ENCODE assay signal across 8 cellular contexts in the genomic region with DNA sequence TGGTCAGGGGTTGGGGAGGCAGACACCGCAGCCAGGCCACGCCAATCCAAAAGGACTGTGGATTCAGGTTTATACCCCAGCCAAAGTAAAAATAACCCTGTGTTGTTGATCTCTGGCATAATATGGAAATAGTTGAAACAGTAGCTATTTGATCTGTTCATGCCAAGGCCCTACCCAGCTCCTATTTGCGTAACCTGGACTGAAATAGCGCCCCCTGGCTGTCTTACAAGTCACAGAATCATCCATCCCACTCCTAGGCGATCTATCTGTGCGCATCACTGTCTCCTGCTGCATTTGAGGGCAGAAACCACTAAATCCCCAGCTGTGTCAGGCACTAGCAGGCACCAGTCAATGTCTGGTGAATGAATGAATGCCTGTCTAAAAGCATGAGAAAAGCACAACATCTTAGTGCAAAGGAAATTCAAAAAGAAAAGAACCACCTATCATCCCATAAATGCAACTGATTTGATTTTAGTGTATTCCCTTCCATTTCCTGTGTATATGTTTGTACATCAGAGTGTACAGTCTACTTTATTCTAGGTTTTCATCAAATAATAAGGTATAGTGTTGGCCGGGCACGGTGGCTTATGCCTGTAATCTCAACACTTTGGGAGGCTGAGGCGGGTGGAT.
DNase-seq lines count a peak whose midpoint lies in the region; ATAC-seq and TF ChIP-seq lines count a peak whose summit lies in the region.

No MANE protein-coding gene starts in this region.

- DNase-seq in COLO829 (ENCODE audit: low spot score) = peak; percentile 45
- no peak for DNase-seq in astrocyte of the cerebellum (ENCODE audit: low read depth)
- peak; percentile 45 to 55 for DNase-seq in hippocampal formation (lab: John Stamatoyannopoulos, UW)
- DNase-seq in smooth muscle cell (lab: John Stamatoyannopoulos, UW; ENCODE audit: unreplicated experiment) = no peak
- DNase-seq in ureter (ENCODE audit: low spot score) = no peak

- no peaks in the 10 kb centered on the region for H3K9me3 ChIP-seq in smooth muscle cell (replicated peaks; ENCODE audit: low read depth)

- H3K4me1 ChIP-seq in smooth muscle cell (ENCODE audit: low read depth) = peaks cover 4% of the 10 kb centered on the region

- H3K9ac ChIP-seq in smooth muscle cell (ENCODE audit: low read depth) = no peak overlapping the region

- no peaks in the 10 kb centered on the region for H3K79me2 ChIP-seq in smooth muscle cell (ENCODE audit: low read depth)

- H3K27me3 ChIP-seq in smooth muscle cell (ENCODE audit: low read depth) = no peaks in the 10 kb centered on the region

- TF ChIP-seq CTCF in astrocyte of the cerebellum (IDR thresholded peaks at IDR 0.05; ENCODE audit: low read depth, low read length, missing control alignments) (peak; percentile 41), smooth muscle cell (IDR thresholded peaks at IDR 0.05; ENCODE audit: borderline replicate concordance, insufficient read depth, poor library complexity, severe bottlenecking) (peak; percentile 66)

- H3K4me3 ChIP-seq in astrocyte of the cerebellum (ENCODE audit: low read depth, low read length) (no peak overlapping the region), smooth muscle cell (no peak overlapping the region)

- WGBS in smooth muscle cell (ENCODE audit: low lambda C conversion rate) = 67% methylated on average over 9 of the region's 9 CpGs

- in situ Hi-C loops in astrocyte of the cerebellum (cut with HindIII; ENCODE audit: low sequenced_read_pairs) = no loop called here

- no peaks in the 10 kb centered on the region for H4K20me1 ChIP-seq in smooth muscle cell (ENCODE audit: low read depth)

- no peaks in the 10 kb centered on the region for H3K36me3 ChIP-seq in smooth muscle cell (ENCODE audit: low read depth)

- H3F3A ChIP-seq in smooth muscle cell (ENCODE audit: low read depth) = no peaks in the 10 kb centered on the region

- H3K4me2 ChIP-seq in smooth muscle cell = no peak overlapping the region

- ATAC-seq in HG03159 (IDR thresholded peaks at IDR 0.05; ENCODE audit: unreplicated experiment) (peak; percentile 56), SK-N-SH treated with all-trans-retinoic acid at 6 μM for 48 hours (peak; percentile 79), HG03378 (IDR thresholded peaks at IDR 0.05; ENCODE audit: unreplicated experiment) (no peak)

- no peak overlapping the region for H2AFZ ChIP-seq in smooth muscle cell (ENCODE audit: low read depth)

- no peak overlapping the region for H3K27ac ChIP-seq in smooth muscle cell (ENCODE audit: low read depth)

TF ChIP-seq in SK-N-SH treated with all-trans-retinoic acid at 6 μM for 48 hours, 23 proteins besides CTCF, POLR2A, EP300 and RAD21:
- TF ChIP-seq, protein P1, sequence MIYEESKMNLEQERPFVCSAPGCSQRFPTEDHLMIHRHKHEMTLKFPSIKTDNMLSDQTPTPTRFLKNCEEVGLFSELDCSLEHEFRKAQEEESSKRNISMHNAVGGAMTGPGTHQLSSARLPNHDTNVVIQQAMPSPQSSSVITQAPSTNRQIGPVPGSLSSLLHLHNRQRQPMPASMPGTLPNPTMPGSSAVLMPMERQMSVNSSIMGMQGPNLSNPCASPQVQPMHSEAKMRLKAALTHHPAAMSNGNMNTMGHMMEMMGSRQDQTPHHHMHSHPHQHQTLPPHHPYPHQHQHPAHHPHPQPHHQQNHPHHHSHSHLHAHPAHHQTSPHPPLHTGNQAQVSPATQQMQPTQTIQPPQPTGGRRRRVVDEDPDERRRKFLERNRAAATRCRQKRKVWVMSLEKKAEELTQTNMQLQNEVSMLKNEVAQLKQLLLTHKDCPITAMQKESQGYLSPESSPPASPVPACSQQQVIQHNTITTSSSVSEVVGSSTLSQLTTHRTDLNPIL (CRISPR knock-in tag; IDR thresholded peaks at IDR 0.05; ENCODE audit: low read depth) = no peak
- no peak for TF ChIP-seq BACH2 (CRISPR knock-in tag; IDR thresholded peaks at IDR 0.05; ENCODE audit: borderline replicate concordance)
- no peak for TF ChIP-seq ZNF8 (CRISPR knock-in tag; IDR thresholded peaks at IDR 0.05)
- TF ChIP-seq CSRNP3 (CRISPR knock-in tag; IDR thresholded peaks at IDR 0.05) = no peak
- TF ChIP-seq PPARA (CRISPR knock-in tag; IDR thresholded peaks at IDR 0.05; ENCODE audit: borderline replicate concordance) = no peak
- no peak for TF ChIP-seq ISL1 (CRISPR knock-in tag; IDR thresholded peaks at IDR 0.05)
- no peak for TF ChIP-seq TOX (CRISPR knock-in tag; IDR thresholded peaks at IDR 0.05; ENCODE audit: borderline replicate concordance)
- TF ChIP-seq OSR1 (CRISPR knock-in tag; IDR thresholded peaks at IDR 0.05) = no peak
- TF ChIP-seq POU6F1 (CRISPR knock-in tag; IDR thresholded peaks at IDR 0.05; ENCODE audit: borderline replicate concordance, low read depth) = no peak
- no peak for TF ChIP-seq CSDC2 (CRISPR knock-in tag; IDR thresholded peaks at IDR 0.05)
- no peak for TF ChIP-seq ZNF70 (CRISPR knock-in tag; IDR thresholded peaks at IDR 0.05)
- TF ChIP-seq ESRRG (CRISPR knock-in tag; IDR thresholded peaks at IDR 0.05) = no peak
- no peak for TF ChIP-seq SNAI2 (CRISPR knock-in tag; IDR thresholded peaks at IDR 0.05)
- TF ChIP-seq ZFP30 (CRISPR knock-in tag; IDR thresholded peaks at IDR 0.05) = no peak
- TF ChIP-seq ARNTL (CRISPR knock-in tag; IDR thresholded peaks at IDR 0.05; ENCODE audit: borderline replicate concordance, low read depth) = no peak
- no peak for TF ChIP-seq TSHZ2 (CRISPR knock-in tag; IDR thresholded peaks at IDR 0.05)
- no peak for TF ChIP-seq ZNF565 (CRISPR knock-in tag; conservative IDR thresholded peaks at IDR 0.05; ENCODE audit: low read depth)
- no peak for TF ChIP-seq GLIS3 (CRISPR knock-in tag; IDR thresholded peaks at IDR 0.05)
- no peak for TF ChIP-seq RARB (CRISPR knock-in tag; IDR thresholded peaks at IDR 0.05)

Comparison
In these comparisons a context has a peak if more than half of its experiments do, and no peak if none do; other contexts are left out.
1. DNase-seq: peak in COLO829 (single experiment) and hippocampal formation (2 of 2); none in astrocyte of the cerebellum (single experiment), smooth muscle cell (single experiment) and ureter (single experiment).